Comparison of ENCODE assay signal across 11 cellular contexts in genomic region chr10:73899401-73899780, GRCh38. TPM values are rescaled to one million over a fixed set of nuclear protein-coding genes. Genes with fewer than 3 reads are reported as not detected.
DNase-seq lines count a peak whose midpoint lies in the region; TF ChIP-seq lines count a peak whose summit lies in the region.
"Had no signal": no experiment of that assay in that cellular context is flagged by ENCODE, and none has a peak within 500 bp of the region (broad histone marks: within the 10 kb centered on the region; RNA-seq: fewer than 3 reads in every experiment).

No MANE protein-coding gene starts in this region.

- H3K27ac ChIP-seq in mesenchymal stem cell (ENCODE audit: low read length, poor library complexity, severe bottlenecking), result peak overlapping the region; percentile 71
- H3K27ac ChIP-seq: C4-2B had no signal

- H2BK15ac ChIP-seq in mesenchymal stem cell (ENCODE audit: low read depth, poor library complexity, severe bottlenecking), result no peak overlapping the region

- peak overlapping the region in 1 of 2 experiments; percentile 16 for H2BK12ac ChIP-seq in mesenchymal stem cell (ENCODE audit: low read length in 2 of 2)

- in situ Hi-C loops in astrocyte of the cerebellum (cut with HindIII; ENCODE audit: low sequenced_read_pairs), result loop anchor here (25.0 kb wide), 2 partner anchors 213 to 313 kb away; no protein-coding TSS in a partner anchor

- DNase-seq in AG08395 (ENCODE audit: low spot score), result peak; percentile 85
- peak; percentile 98 for DNase-seq in HT1080 (ENCODE audit: low read depth)
- DNase-seq in astrocyte of the cerebellum (ENCODE audit: low read depth), result peak; percentile 92
- peak; percentile 93 for DNase-seq in mesenchymal stem cell
- no peak for DNase-seq in NCI-H1417 (lab: John Stamatoyannopoulos, UW)
- no peak for DNase-seq in H7
- DNase-seq in cardiac septum (ENCODE audit: low spot score), result no peak
- DNase-seq in cerebellum (ENCODE audit: low spot score), result no peak
- DNase-seq: esophagus squamous epithelium, NCI-H1417 treated with DMSO at 0.1 percent for 48 hours had no signal

- no peaks in the 10 kb centered on the region for H3K9me3 ChIP-seq in mesenchymal stem cell (ENCODE audit: control insufficient read depth, low read length)
- H3K9me3 ChIP-seq: esophagus squamous epithelium had no signal

- no peak overlapping the region for H2AFZ ChIP-seq in mesenchymal stem cell (ENCODE audit: low read depth, low read length)

- H2BK5ac ChIP-seq in mesenchymal stem cell (ENCODE audit: low read depth, low read length, poor library complexity, severe bottlenecking), result no peak overlapping the region

- intact Hi-C loops in cardiac septum (cut with DNase I), result no loop called here

- H3K27me3 ChIP-seq in mesenchymal stem cell (ENCODE audit: control insufficient read depth in 1 of 2, insufficient read depth in 1 of 2, low read length in 2 of 2) (no peaks in the 10 kb centered on the region), H7 (ENCODE audit: control insufficient read depth, insufficient read depth, low read length) (no peaks in the 10 kb centered on the region)
- H3K27me3 ChIP-seq: esophagus squamous epithelium had no signal

- no peak overlapping the region for H3K4ac ChIP-seq in mesenchymal stem cell (ENCODE audit: low read depth in 1 of 2, low read length in 2 of 2)

- no peak overlapping the region for H4K8ac ChIP-seq in mesenchymal stem cell (ENCODE audit: low read length)

- peaks cover 17% of the 10 kb centered on the region for H3K4me1 ChIP-seq in mesenchymal stem cell (ENCODE audit: control insufficient read depth, insufficient read depth, low read depth, low read length)

- peak overlapping the region; percentile 7 for H3K9ac ChIP-seq in mesenchymal stem cell (ENCODE audit: low read length)

- H3K36me3 ChIP-seq in mesenchymal stem cell (ENCODE audit: control insufficient read depth in 1 of 2, insufficient read depth in 2 of 2, low read depth in 1 of 2, low read length in 2 of 2) (no peaks in the 10 kb centered on the region), H7 (replicated peaks; ENCODE audit: control insufficient read depth, insufficient read depth, low read length) (no peaks in the 10 kb centered on the region)
- H3K36me3 ChIP-seq: esophagus squamous epithelium had no signal

- no peak overlapping the region for H3K18ac ChIP-seq in mesenchymal stem cell (ENCODE audit: low read depth in 1 of 2, low read length in 2 of 2)

- H3K23ac ChIP-seq in mesenchymal stem cell (ENCODE audit: low read length in 2 of 2), result no peak overlapping the region

- H2AK5ac ChIP-seq in mesenchymal stem cell (ENCODE audit: low read length, severe bottlenecking), result no peak overlapping the region

- no peak for TF ChIP-seq CTCF in astrocyte of the cerebellum (IDR thresholded peaks at IDR 0.05; ENCODE audit: low read depth, low read length, missing control alignments)

- H3K4me3 ChIP-seq in astrocyte of the cerebellum (ENCODE audit: low read depth, low read length), result no peak overlapping the region
- no peak overlapping the region for H3K4me3 ChIP-seq in mesenchymal stem cell (ENCODE audit: insufficient read depth in 1 of 2, low read depth in 1 of 2, low read length in 2 of 2)
- no peak overlapping the region for H3K4me3 ChIP-seq in H7 (ENCODE audit: insufficient read depth, low read depth, low read length)
- H3K4me3 ChIP-seq: esophagus squamous epithelium had no signal

- H3K79me1 ChIP-seq in mesenchymal stem cell (replicated peaks; ENCODE audit: low read length, poor library complexity, severe bottlenecking), result no peaks in the 10 kb centered on the region

- H3K14ac ChIP-seq in mesenchymal stem cell (ENCODE audit: low read length in 2 of 2), result no peak overlapping the region

- H3K4me2 ChIP-seq in mesenchymal stem cell (ENCODE audit: low read length, poor library complexity, severe bottlenecking), result no peak overlapping the region

- no peak overlapping the region for H2BK120ac ChIP-seq in mesenchymal stem cell (ENCODE audit: low read depth, low read length)

- WGBS in mesenchymal stem cell, result under 1% methylated on average over 4 of the region's 4 CpGs

- no peak overlapping the region for H4K91ac ChIP-seq in mesenchymal stem cell (ENCODE audit: low read length)

RNA-seq across cellular contexts. Expression of gene PLAU, which starts 11.5 kb away (rescaled TPM):
- total RNA-seq in HT1080 (2014; rRNA removed; shearing (Covaris generic)), result 504 and 552 TPM in 2 replicates
- 1,046 and 1,097 TPM in 2 replicates for polyA plus RNA-seq in HT1080 (2015; cell fraction: cytosol; rRNA removed)
- 1,577 and 1,656 TPM in 2 replicates for polyA plus RNA-seq in HT1080 (2015; cell fraction: nucleus; rRNA removed)
- 1,126 TPM for polyA plus RNA-seq in mesenchymal stem cell (2013, experiment 1 of 2)
- 1,146 TPM for polyA plus RNA-seq in mesenchymal stem cell (2013, experiment 2 of 2)
- 25.4 and 29.5 TPM in 2 replicates for total RNA-seq in H7 (2014; rRNA removed; shearing (Covaris generic))
- total RNA-seq in cardiac septum (15.3 TPM), cerebellum (1.00 TPM)

RNA-seq across cellular contexts. Expression of gene CAMK2G, which starts 25.0 kb away (rescaled TPM):
- 27.5 and 32.4 TPM in 2 replicates for total RNA-seq in HT1080 (2014; rRNA removed; shearing (Covaris generic))
- polyA plus RNA-seq in HT1080 (2015; cell fraction: cytosol; rRNA removed), result 27.8 and 34.2 TPM in 2 replicates
- polyA plus RNA-seq in HT1080 (2015; cell fraction: nucleus; rRNA removed), result 62.4 and 65.4 TPM in 2 replicates
- polyA plus RNA-seq in mesenchymal stem cell (2013, experiment 1 of 2), result 17.2 TPM
- polyA plus RNA-seq in mesenchymal stem cell (2013, experiment 2 of 2), result 16.4 TPM
- 26.6 and 35.9 TPM in 2 replicates for total RNA-seq in H7 (2014; rRNA removed; shearing (Covaris generic))
- 12.7 TPM for total RNA-seq in cardiac septum
- total RNA-seq in cerebellum, result 35.9 TPM

Comparison
In these comparisons a context has a peak if more than half of its experiments do, and no peak if none do; other contexts are left out.
1. DNase-seq: peak in AG08395 (single experiment), HT1080 (single experiment), astrocyte of the cerebellum (single experiment) and mesenchymal stem cell (single experiment); none in NCI-H1417 (0 of 3), H7 (single experiment), cardiac septum (single experiment) and cerebellum (single experiment).
2. RNA of gene PLAU, which starts 11.5 kb away (total RNA-seq): 504 to 552 TPM in HT1080; 25.4 to 29.5 TPM in H7, 15.3 TPM in cardiac septum (single experiment) and 1.00 TPM in cerebellum (single experiment); every median in the first group is over 10 times any median in the second.